1 cellular context compared by ENCODE assay signal in genomic region chr12:48795550-48796455, GRCh38.
TF ChIP-seq lines count a peak whose summit lies in the region.

No MANE protein-coding gene starts in this region.

TF ChIP-seq in IMR-90, 13 proteins besides CTCF, POLR2A, EP300 and RAD21:
- TF ChIP-seq RFX5 (IDR thresholded peaks at IDR 0.05; ENCODE audit: low read depth, low read length), result no peak
- TF ChIP-seq CEBPB (IDR thresholded peaks at IDR 0.05; ENCODE audit: low read depth, low read length), result no peak
- TF ChIP-seq USF2 (IDR thresholded peaks at IDR 0.05; ENCODE audit: low read depth, low read length), result no peak
- TF ChIP-seq SMC3 (IDR thresholded peaks at IDR 0.05; ENCODE audit: low read depth, low read length), result peak; percentile 93
TF ChIP-seq in IMR-90: peak in this region for 1.
